1 cellular context compared by ENCODE assay signal in the genomic region with DNA sequence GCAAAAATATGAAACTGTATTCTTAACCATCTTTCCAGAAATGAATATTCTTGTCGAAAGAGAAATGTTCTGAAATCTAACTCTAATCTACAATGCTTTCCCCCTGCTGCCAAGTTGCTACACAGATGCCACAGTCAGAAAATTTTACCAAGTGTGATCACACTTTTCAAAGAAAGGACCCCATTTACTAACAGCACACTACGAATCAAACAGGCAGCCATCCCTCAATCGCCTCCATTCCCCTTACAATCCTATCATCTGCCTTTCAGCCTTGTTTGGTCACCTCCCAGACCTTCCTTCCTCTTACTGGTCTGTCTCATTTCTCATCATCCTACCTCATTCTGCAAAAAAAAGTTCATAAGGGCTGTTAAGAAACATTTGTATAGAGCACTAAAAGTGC.
TF ChIP-seq lines count a peak whose summit lies in the region.

No MANE protein-coding gene starts in this region.

TF ChIP-seq in IMR-90, 13 proteins besides CTCF, POLR2A, EP300 and RAD21:
- TF ChIP-seq FOS (IDR thresholded peaks at IDR 0.05; ENCODE audit: low read depth, low read length) (no peak), MAFK (IDR thresholded peaks at IDR 0.05; ENCODE audit: low read depth, low read length) (no peak), NFE2L2 (IDR thresholded peaks at IDR 0.05; ENCODE audit: low read depth, low read length) (no peak), CEBPB (IDR thresholded peaks at IDR 0.05; ENCODE audit: low read depth, low read length) (no peak), MXI1 (IDR thresholded peaks at IDR 0.05; ENCODE audit: borderline replicate concordance, low read depth, low read length) (no peak), SMC3 (IDR thresholded peaks at IDR 0.05; ENCODE audit: low read depth, low read length) (no peak), MAZ (IDR thresholded peaks at IDR 0.05; ENCODE audit: borderline replicate concordance, low read depth, low read length) (no peak)
- TF ChIP-seq, protein P1, sequence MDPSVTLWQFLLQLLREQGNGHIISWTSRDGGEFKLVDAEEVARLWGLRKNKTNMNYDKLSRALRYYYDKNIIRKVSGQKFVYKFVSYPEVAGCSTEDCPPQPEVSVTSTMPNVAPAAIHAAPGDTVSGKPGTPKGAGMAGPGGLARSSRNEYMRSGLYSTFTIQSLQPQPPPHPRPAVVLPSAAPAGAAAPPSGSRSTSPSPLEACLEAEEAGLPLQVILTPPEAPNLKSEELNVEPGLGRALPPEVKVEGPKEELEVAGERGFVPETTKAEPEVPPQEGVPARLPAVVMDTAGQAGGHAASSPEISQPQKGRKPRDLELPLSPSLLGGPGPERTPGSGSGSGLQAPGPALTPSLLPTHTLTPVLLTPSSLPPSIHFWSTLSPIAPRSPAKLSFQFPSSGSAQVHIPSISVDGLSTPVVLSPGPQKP (IDR thresholded peaks at IDR 0.05; ENCODE audit: borderline replicate concordance, low read depth, low read length), result no peak
- TF ChIP-seq, protein P2, sequence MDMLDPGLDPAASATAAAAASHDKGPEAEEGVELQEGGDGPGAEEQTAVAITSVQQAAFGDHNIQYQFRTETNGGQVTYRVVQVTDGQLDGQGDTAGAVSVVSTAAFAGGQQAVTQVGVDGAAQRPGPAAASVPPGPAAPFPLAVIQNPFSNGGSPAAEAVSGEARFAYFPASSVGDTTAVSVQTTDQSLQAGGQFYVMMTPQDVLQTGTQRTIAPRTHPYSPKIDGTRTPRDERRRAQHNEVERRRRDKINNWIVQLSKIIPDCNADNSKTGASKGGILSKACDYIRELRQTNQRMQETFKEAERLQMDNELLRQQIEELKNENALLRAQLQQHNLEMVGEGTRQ (IDR thresholded peaks at IDR 0.05; ENCODE audit: low read depth, low read length), result no peak
